24 cellular contexts compared by ENCODE assay signal in genomic region chr11:68022531-68022930, GRCh38.
"Had no signal": no experiment of that assay in that cellular context is flagged by ENCODE, and none has a peak within 500 bp of the region (broad histone marks: within the 10 kb centered on the region; RNA-seq: fewer than 3 reads in every experiment).

No MANE protein-coding gene starts in this region.

- H3K27me3 Mint-ChIP-seq: dendritic cell treated with granulocyte-macrophage colony-stimulating factor and Interleukin-4, amounts not matched to agents 40 ng/mL and 50 ng/mL, for 4 days had no signal

- DNase-seq: colonic mucosa; cortex of kidney; effector CD8-positive, alpha-beta T cell; effector memory CD8-positive, alpha-beta T cell; endodermal cell; erythroblast; esophagus squamous epithelium; foreskin fibroblast; foreskin melanocyte; gastrocnemius medialis; glutamatergic neuron; head of caudate nucleus; heart right ventricle; hippocampal formation; left cardiac atrium; left ventricle myocardium superior; lower lobe of right lung; mesenchymal stem cell; mucosa of descending colon had no signal

- H3K27me3 ChIP-seq: colonic mucosa, esophagus squamous epithelium, gastrocnemius medialis, heart right ventricle, left lung had no signal

- H3K9me3 ChIP-seq: colonic mucosa, gastrocnemius medialis, left lung, lower lobe of right lung, mucosa of descending colon had no signal

- H3K27ac Mint-ChIP-seq: dendritic cell treated with granulocyte-macrophage colony-stimulating factor and Interleukin-4, amounts not matched to agents 40 ng/mL and 50 ng/mL, for 4 days; effector memory CD8-positive, alpha-beta T cell; endodermal cell; mesothelial cell of epicardium had no signal

- H3K4me1 ChIP-seq: colonic mucosa, gastrocnemius medialis had no signal

- H3K36me3 ChIP-seq: colonic mucosa, gastrocnemius medialis had no signal

- H3K4me3 ChIP-seq: colonic mucosa, esophagus squamous epithelium, gastrocnemius medialis, heart right ventricle, left lung, lower lobe of right lung, mucosa of descending colon had no signal

- H3K4me3 Mint-ChIP-seq: dendritic cell treated with granulocyte-macrophage colony-stimulating factor and Interleukin-4, amounts not matched to agents 40 ng/mL and 50 ng/mL, for 4 days; effector memory CD8-positive, alpha-beta T cell; endodermal cell; mesothelial cell of epicardium had no signal

- H3K27ac ChIP-seq: colonic mucosa, epithelial cell of prostate, esophagus squamous epithelium, gastrocnemius medialis, heart right ventricle, left lung, lower lobe of right lung had no signal

- ATAC-seq: effector memory CD8-positive, alpha-beta T cell; esophagus mucosa; gastrocnemius medialis; heart right ventricle; left cardiac atrium; left lung; left ventricle myocardium superior; lower lobe of right lung; mucosa of descending colon had no signal
